In genomic region chrX:55623100-55623499, GRCh38 we compare ENCODE assay signal across 9 cellular contexts. TPM values are rescaled to one million over a fixed set of nuclear protein-coding genes. Genes with fewer than 3 reads are reported as not detected.
"Had no signal": no experiment of that assay in that cellular context is flagged by ENCODE, and none has a peak within 500 bp of the region (broad histone marks: within the 10 kb centered on the region; RNA-seq: fewer than 3 reads in every experiment).

TSS of gene FOXR2 (plus strand) at chrX:55623400. CDS start at chrX:55623712, 312 bp downstream.

- ATAC-seq: HepG2, K562 had no signal

- H3K27ac ChIP-seq: HL-60 had no signal

- H3K36me3 Mint-ChIP-seq: IgD-negative memory B cell had no signal

- FAIRE-seq: HepG2, HTR-8/SVneo, K562 had no signal

- DNase-seq: IMR-90, KBM-7, KG1 had no signal

- H3K4me3 Mint-ChIP-seq: IgD-negative memory B cell had no signal

- H3K4me3 ChIP-seq: K562 had no signal

- H3K4me1 Mint-ChIP-seq: IgD-negative memory B cell had no signal

RNA-seq across cellular contexts. Expression of gene FOXR2, which starts in this region (rescaled TPM):
- total RNA-seq: HepG2, HT-29, IMR-90 had no signal
- polyA plus RNA-seq: HepG2, IgD-negative memory B cell, IMR-90 had no signal
